8 cellular contexts compared by ENCODE assay signal in the genomic region with DNA sequence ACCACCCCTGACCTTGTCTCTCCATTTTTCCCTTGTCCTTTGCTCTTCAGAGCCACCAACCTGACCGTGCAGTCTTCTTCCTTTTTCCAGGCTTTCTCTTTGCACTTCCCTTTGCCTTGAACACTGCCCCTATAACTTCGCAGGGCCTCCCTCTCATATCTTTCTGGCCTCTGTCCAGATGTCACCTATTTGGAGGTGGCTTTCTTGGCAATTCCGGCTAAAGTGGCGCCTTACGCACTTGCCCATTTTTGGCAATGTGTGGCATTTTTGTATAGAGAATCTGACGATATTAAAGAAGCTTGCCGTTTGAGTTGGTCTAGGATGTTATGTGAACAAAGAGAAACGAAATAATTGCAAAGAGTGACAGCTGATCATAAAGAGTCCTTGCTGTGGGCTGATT. TPM values are rescaled to one million over a fixed set of nuclear protein-coding genes. Genes with fewer than 3 reads are reported as not detected.
A peak's percentile ranks its signal among the peaks of the same experiment; 100 is the strongest.
DNase-seq lines count a peak whose midpoint lies in the region; ATAC-seq and TF ChIP-seq lines count a peak whose summit lies in the region.

No MANE protein-coding gene starts in this region.

- no peak for DNase-seq in endodermal cell
- no peak for DNase-seq in osteocyte (ENCODE audit: extremely low spot score, unreplicated experiment)
- DNase-seq in activated CD4-positive, CD25-positive, alpha-beta regulatory T cell (lab: John Stamatoyannopoulos, UW): no peak
- no peak for DNase-seq in SW 1271 (lab: John Stamatoyannopoulos, UW)

- H3K36me3 ChIP-seq in DOHH2 (ENCODE audit: control insufficient read depth, low read length) (no peaks in the 10 kb centered on the region), OCI-LY1 (ENCODE audit: insufficient read depth, low read length) (peaks cover 29% of the 10 kb centered on the region), endodermal cell (ENCODE audit: control insufficient read depth, insufficient read depth, low read length) (peaks cover 26% of the 10 kb centered on the region)

- 64% methylated on average over 7 to 8 of the region's 8 CpGs for WGBS in endodermal cell (ENCODE audit: insufficient coverage in 1 of 2, insufficient read length in 1 of 2), 2 experiments

- H3K9me3 Mint-ChIP-seq in endodermal cell (no peaks in the 10 kb centered on the region), osteocyte (ENCODE audit: unreplicated experiment) (no peaks in the 10 kb centered on the region)

- ATAC-seq in esophagus mucosa (no peak), HG03159 (IDR thresholded peaks at IDR 0.05; ENCODE audit: unreplicated experiment) (no peak)

- H3K4me3 Mint-ChIP-seq in endodermal cell (peak overlapping the region; percentile 83), osteocyte (ENCODE audit: unreplicated experiment) (peak overlapping the region; percentile 95)

- H3K9me2 ChIP-seq in DOHH2 (replicated peaks; ENCODE audit: control insufficient read depth, low read length) (no peaks in the 10 kb centered on the region), OCI-LY1 (ENCODE audit: low read depth, low read length) (no peaks in the 10 kb centered on the region)

- H3K4me1 Mint-ChIP-seq in endodermal cell: peaks cover 12% of the 10 kb centered on the region
- H3K4me1 Mint-ChIP-seq in osteocyte (ENCODE audit: unreplicated experiment): peaks cover 27% of the 10 kb centered on the region

- peak overlapping the region; percentile 94 for H3K27ac Mint-ChIP-seq in endodermal cell
- peak overlapping the region; percentile 99 for H3K27ac Mint-ChIP-seq in osteocyte (ENCODE audit: unreplicated experiment)

- H3F3A ChIP-seq in DOHH2 (ENCODE audit: control insufficient read depth, insufficient read depth) (no peaks in the 10 kb centered on the region), OCI-LY1 (ENCODE audit: insufficient read depth, low read length) (no peaks in the 10 kb centered on the region)

- H3K27me3 ChIP-seq in DOHH2 (ENCODE audit: control insufficient read depth, low read length): no peaks in the 10 kb centered on the region
- no peaks in the 10 kb centered on the region for H3K27me3 ChIP-seq in OCI-LY1 (ENCODE audit: insufficient read depth, low read length)
- H3K27me3 ChIP-seq in endodermal cell (ENCODE audit: control insufficient read depth, insufficient read depth, low read length, poor library complexity, severe bottlenecking): peaks cover 21% of the 10 kb centered on the region

- H3K79me2 ChIP-seq in DOHH2 (ENCODE audit: control insufficient read depth, low read length): no peaks in the 10 kb centered on the region
- H3K79me2 ChIP-seq in OCI-LY1 (ENCODE audit: insufficient read depth, low read length): peaks cover 23% of the 10 kb centered on the region

- H3K27me3 Mint-ChIP-seq in endodermal cell (ENCODE audit: insufficient read depth) (peaks cover 23% of the 10 kb centered on the region), osteocyte (ENCODE audit: unreplicated experiment) (peaks cover 15% of the 10 kb centered on the region)

- H4K20me1 ChIP-seq in DOHH2 (ENCODE audit: control insufficient read depth, insufficient read depth, low read depth, low read length) (no peaks in the 10 kb centered on the region), OCI-LY1 (ENCODE audit: insufficient read depth, low read length) (no peaks in the 10 kb centered on the region)

- peaks cover 25% of the 10 kb centered on the region for H3K36me3 Mint-ChIP-seq in endodermal cell (ENCODE audit: low read depth)
- peaks cover 20% of the 10 kb centered on the region for H3K36me3 Mint-ChIP-seq in osteocyte (ENCODE audit: unreplicated experiment)

- H3K9ac ChIP-seq in OCI-LY1 (ENCODE audit: low read length) (peak overlapping the region; percentile 90), endodermal cell (ENCODE audit: extremely low read depth, low read length, poor library complexity, severe bottlenecking) (peak overlapping the region; percentile 90)

- H3K27ac ChIP-seq in DOHH2 (ENCODE audit: low read depth, low read length) (no peak overlapping the region), OCI-LY1 (ENCODE audit: low read depth, low read length, poor library complexity, severe bottlenecking) (no peak overlapping the region), endodermal cell (ENCODE audit: low read depth, low read length) (no peak overlapping the region)

- H3K4me3 ChIP-seq in DOHH2 (ENCODE audit: low read length) (peak overlapping the region; percentile 74), OCI-LY1 (ENCODE audit: low read depth, low read length, poor library complexity, severe bottlenecking) (peak overlapping the region; percentile 82), endodermal cell (ENCODE audit: low read length) (peak overlapping the region; percentile 91)

- TF ChIP-seq CTCF in DOHH2 (IDR thresholded peaks at IDR 0.05; ENCODE audit: low read depth, low read length, poor library complexity, severe bottlenecking): no peak
- no peak for TF ChIP-seq CTCF in OCI-LY1 (IDR thresholded peaks at IDR 0.05; ENCODE audit: low read length)
- no peak for TF ChIP-seq CTCF in endodermal cell (conservative IDR thresholded peaks at IDR 0.05)
- no peak for TF ChIP-seq CTCF in osteocyte (IDR thresholded peaks at IDR 0.05)

- peaks cover 34% of the 10 kb centered on the region for H3K9me3 ChIP-seq in DOHH2 (ENCODE audit: control insufficient read depth, insufficient read depth, low read length)
- no peaks in the 10 kb centered on the region for H3K9me3 ChIP-seq in OCI-LY1 (ENCODE audit: low read length)
- H3K9me3 ChIP-seq in endodermal cell (ENCODE audit: control insufficient read depth, low read length): no peaks in the 10 kb centered on the region

- H3K4me1 ChIP-seq in DOHH2 (ENCODE audit: control insufficient read depth, low read length) (peaks cover 14% of the 10 kb centered on the region), OCI-LY1 (ENCODE audit: insufficient read depth, low read length, severe bottlenecking) (peaks cover 24% of the 10 kb centered on the region), endodermal cell (ENCODE audit: control insufficient read depth, insufficient read depth, low read length) (peaks cover 2% of the 10 kb centered on the region)

- H3K4me2 ChIP-seq in DOHH2 (ENCODE audit: low read length) (peak overlapping the region; percentile 62; the same call in 1 of the 2 replicates), OCI-LY1 (ENCODE audit: low read length) (peak overlapping the region; percentile 81)

- H2AFZ ChIP-seq in OCI-LY1 (ENCODE audit: low read length): no peak overlapping the region

RNA-seq across cellular contexts. Expression of gene ZNF543, which starts 0.9 kb away (rescaled TPM):
- total RNA-seq in endodermal cell (10 to 100 TPM in 1 of 2 donors, 1 to 10 TPM in 1; 6.2 to 13.4 TPM), osteocyte (7.1 and 7.3 TPM in 2 replicates), esophagus mucosa (4.5 TPM)
- 4.6 TPM for polyA plus RNA-seq in endodermal cell (2013, experiment 1 of 2)
- polyA plus RNA-seq in endodermal cell (2013, experiment 2 of 2): 4.5 TPM

RNA-seq across cellular contexts. Expression of gene ZNF304, which starts 29.9 kb away (rescaled TPM):
- total RNA-seq in endodermal cell: 10 to 100 TPM; 11.6 to 12.3 TPM
- polyA plus RNA-seq in endodermal cell (2013, experiment 1 of 2): 9.9 TPM
- polyA plus RNA-seq in endodermal cell (2013, experiment 2 of 2): 8.4 TPM
- total RNA-seq in osteocyte: 9.5 and 11.0 TPM in 2 replicates
- total RNA-seq in esophagus mucosa: 5.3 TPM

RNA-seq across cellular contexts. Expression of gene ZNF460, which starts 40.9 kb away (rescaled TPM):
- total RNA-seq in endodermal cell (10 to 100 TPM; 63.9 to 64.0 TPM), osteocyte (85.1 and 86.1 TPM in 2 replicates), esophagus mucosa (68.7 TPM)
- polyA plus RNA-seq in endodermal cell (2013, experiment 1 of 2): 5.8 TPM
- polyA plus RNA-seq in endodermal cell (2013, experiment 2 of 2): 7.2 TPM

RNA-seq across cellular contexts. Expression of gene TRAPPC2B, which starts 42.2 kb away (rescaled TPM):
- total RNA-seq in endodermal cell (1 to 10 TPM; 9.2 to 9.5 TPM), osteocyte (10.9 and 13.4 TPM in 2 replicates), esophagus mucosa (8.4 TPM)
- polyA plus RNA-seq in endodermal cell (2013, experiment 1 of 2): 19.2 TPM
- polyA plus RNA-seq in endodermal cell (2013, experiment 2 of 2): 20.4 TPM

RNA-seq across cellular contexts. Expression of gene ZNF547, which starts 42.2 kb away (rescaled TPM):
- total RNA-seq in endodermal cell (1 to 10 TPM; 1.5 to 3.5 TPM), osteocyte (3.4 and 5.5 TPM in 2 replicates), esophagus mucosa (1.4 TPM)
- 3.0 TPM for polyA plus RNA-seq in endodermal cell (2013, experiment 1 of 2)
- polyA plus RNA-seq in endodermal cell (2013, experiment 2 of 2): 2.1 TPM
